Comparison of ENCODE assay signal across 7 cellular contexts in the genomic region with DNA sequence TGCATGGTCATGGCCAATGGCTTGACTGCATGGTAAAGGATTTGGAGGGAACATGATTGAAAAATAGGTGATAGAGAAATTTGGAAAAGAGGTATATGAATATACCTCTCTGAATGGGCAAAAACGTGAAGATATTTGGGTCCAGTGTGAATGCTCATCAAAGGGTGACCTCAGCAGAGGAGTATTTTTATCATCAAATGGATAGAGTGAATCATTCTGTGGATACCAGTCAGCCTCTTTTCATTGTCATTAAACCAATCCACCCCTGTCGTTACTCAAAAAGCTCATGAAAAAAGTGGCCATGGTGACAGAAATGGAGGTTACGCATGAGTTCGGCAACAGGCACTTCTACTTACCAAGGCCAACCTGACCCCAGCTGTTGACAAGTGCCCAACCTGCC.
"Had no signal": no experiment of that assay in that cellular context is flagged by ENCODE, and none has a peak within 500 bp of the region (broad histone marks: within the 10 kb centered on the region; RNA-seq: fewer than 3 reads in every experiment).

No MANE protein-coding gene starts in this region.

- H3K4me3 Mint-ChIP-seq: IgD-negative memory B cell had no signal

- ATAC-seq: HepG2, K562 had no signal

- H3K4me1 Mint-ChIP-seq: IgD-negative memory B cell had no signal

- H3K27ac Mint-ChIP-seq: IgD-negative memory B cell had no signal

- DNase-seq: IMR-90, KBM-7 had no signal

- H3K27ac ChIP-seq: HL-60 had no signal

- FAIRE-seq: HepG2, HTR-8/SVneo, K562 had no signal

- H3K36me3 Mint-ChIP-seq: IgD-negative memory B cell had no signal

- H3K4me3 ChIP-seq: K562 had no signal

- H3K27me3 Mint-ChIP-seq: IgD-negative memory B cell had no signal
